10 cellular contexts compared by ENCODE assay signal in genomic region chr11:128453444-128454336, GRCh38.
DNase-seq lines count a peak whose midpoint lies in the region; ATAC-seq and FAIRE-seq lines count a peak whose summit lies in the region.
"Had no signal": no experiment of that assay in that cellular context is flagged by ENCODE, and none has a peak within 500 bp of the region (broad histone marks: within the 10 kb centered on the region; RNA-seq: fewer than 3 reads in every experiment).

No MANE protein-coding gene starts in this region.

- peaks cover 60% of the 10 kb centered on the region for H3K4me1 Mint-ChIP-seq in activated naive CD4-positive, alpha-beta T cell treated with anti-CD3 and anti-CD28 coated beads for 36 hours (ENCODE audit: low read depth)

- H3K4me1 ChIP-seq in adipocyte (ENCODE audit: control insufficient read depth, insufficient read depth, low read length) = peaks cover 62% of the 10 kb centered on the region

- no peak for DNase-seq in activated naive CD4-positive, alpha-beta T cell treated with anti-CD3 and anti-CD28 coated beads for 36 hours
- no peak for DNase-seq in activated naive CD4-positive, alpha-beta T cell treated with anti-CD3 and anti-CD28 coated beads, Interleukin-2, amount 50 U/mL, for 16 hours
- DNase-seq in adipocyte (ENCODE audit: low read depth) (peak; percentile 78), left colon (peak; percentile 51 to 74), urothelium cell line (ENCODE audit: low spot score) (peak; percentile 40)

- CTCF ChIA-PET in activated naive CD4-positive, alpha-beta T cell treated with anti-CD3 and anti-CD28 coated beads for 36 hours (lab: Charles Lee) = interaction anchor here (1.1 kb wide), 1 partner anchor 179 kb away, joined by 4 read pairs; no protein-coding TSS in a partner anchor

- H3K27me3 Mint-ChIP-seq in activated naive CD4-positive, alpha-beta T cell treated with anti-CD3 and anti-CD28 coated beads for 36 hours (ENCODE audit: low read depth) = no peaks in the 10 kb centered on the region

- intact Hi-C loops in activated naive CD4-positive, alpha-beta T cell treated with anti-CD3 and anti-CD28 coated beads for 36 hours (cut with micrococcal nuclease) = loop anchor here (2.0 kb wide), 1 partner anchor 33 kb away; no protein-coding TSS in a partner anchor
- intact Hi-C loops in left colon (cut with DNase I, micrococcal nuclease) = no loop called here

- H3K36me3 ChIP-seq in adipocyte (ENCODE audit: control insufficient read depth, insufficient read depth, low read length, severe bottlenecking) = peaks cover 14% of the 10 kb centered on the region

- no peak overlapping the region for H3K9ac ChIP-seq in adipocyte (ENCODE audit: low read length)

- H3K9me3 Mint-ChIP-seq in activated naive CD4-positive, alpha-beta T cell treated with anti-CD3 and anti-CD28 coated beads for 36 hours = peaks cover 1% of the 10 kb centered on the region
- H3K9me3 Mint-ChIP-seq: neural crest cell had no signal

- H3K4me3 ChIP-seq in adipocyte (ENCODE audit: low read length) = no peak overlapping the region

- H3K27me3 ChIP-seq in adipocyte (replicated peaks; ENCODE audit: control insufficient read depth, insufficient read depth, low read length) = no peaks in the 10 kb centered on the region

- FAIRE-seq in urothelium cell line (lab: Jason Lieb, UNC) = no peak
- FAIRE-seq: G401.6 had no signal

- no peak overlapping the region for H3K4me3 Mint-ChIP-seq in activated naive CD4-positive, alpha-beta T cell treated with anti-CD3 and anti-CD28 coated beads for 36 hours
- H3K4me3 Mint-ChIP-seq: neural crest cell had no signal

- H3K27ac Mint-ChIP-seq in activated naive CD4-positive, alpha-beta T cell treated with anti-CD3 and anti-CD28 coated beads for 36 hours = peak overlapping the region; percentile 15

- ATAC-seq in left colon (peak; percentile 65), HG03439 (IDR thresholded peaks at IDR 0.05; ENCODE audit: unreplicated experiment) (no peak), HG03108 (IDR thresholded peaks at IDR 0.05; ENCODE audit: unreplicated experiment) (no peak), GM21360 (IDR thresholded peaks at IDR 0.05; ENCODE audit: unreplicated experiment) (no peak)

- peaks cover 21% of the 10 kb centered on the region for H3K36me3 Mint-ChIP-seq in activated naive CD4-positive, alpha-beta T cell treated with anti-CD3 and anti-CD28 coated beads for 36 hours (ENCODE audit: low read depth)

- no peaks in the 10 kb centered on the region for H3K9me3 ChIP-seq in adipocyte (ENCODE audit: control insufficient read depth, low read length)

Comparison
In these comparisons a context has a peak if more than half of its experiments do, and no peak if none do; other contexts are left out.
1. DNase-seq: peak in adipocyte (single experiment), left colon (2 of 2) and urothelium cell line (single experiment); none in activated naive CD4-positive, alpha-beta T cell treated with anti-CD3 and anti-CD28 coated beads for 36 hours (single experiment) and activated naive CD4-positive, alpha-beta T cell treated with anti-CD3 and anti-CD28 coated beads, Interleukin-2, amount 50 U/mL, for 16 hours (single experiment).